Comparison of ENCODE assay signal across 19 cellular contexts in genomic region chr2:18701981-18702380, GRCh38.
A peak's percentile ranks its signal among the peaks of the same experiment; 100 is the strongest.
DNase-seq lines count a peak whose midpoint lies in the region; ATAC-seq and TF ChIP-seq lines count a peak whose summit lies in the region.
"Had no signal": no experiment of that assay in that cellular context is flagged by ENCODE, and none has a peak within 500 bp of the region (broad histone marks: within the 10 kb centered on the region; RNA-seq: fewer than 3 reads in every experiment).

No MANE protein-coding gene starts in this region.

- TF ChIP-seq CTCF in HFFc6 (IDR thresholded peaks at IDR 0.05) (no peak), brain microvascular endothelial cell (IDR thresholded peaks at IDR 0.05; ENCODE audit: low read depth, low read length, missing control alignments) (no peak), stomach (IDR thresholded peaks at IDR 0.05) (no peak)

- no peaks in the 10 kb centered on the region for H3K36me3 Mint-ChIP-seq in HFFc6 (ENCODE audit: low read depth)

- no peak for TF ChIP-seq EP300 in stomach (IDR thresholded peaks at IDR 0.05)

- H3K27me3 ChIP-seq in brain microvascular endothelial cell (replicated peaks) (no peaks in the 10 kb centered on the region), HAP-1 (ENCODE audit: low read depth) (no peaks in the 10 kb centered on the region; the same call in 1 of the 2 replicates), stomach (no peaks in the 10 kb centered on the region)

- no peaks in the 10 kb centered on the region for H3K9me3 ChIP-seq in HAP-1
- H3K9me3 ChIP-seq in stomach = no peaks in the 10 kb centered on the region

- no peak for ATAC-seq in GM21360 (IDR thresholded peaks at IDR 0.05; ENCODE audit: unreplicated experiment)
- ATAC-seq: GM12878; left ventricle myocardium superior; stimulated activated naive CD8-positive, alpha-beta T cell treated with anti-CD3 and anti-CD28 coated beads, Interleukin-15, amount 100 ng/mL, for 72 hours had no signal

- DNase-seq in A172 (ENCODE audit: low spot score) (peak; percentile 11), HFFc6 (peak; percentile 60), brain microvascular endothelial cell (peak; percentile 68), hepatic stellate cell (ENCODE audit: low spot score) (peak; percentile 12), HAP-1 (ENCODE audit: low spot score in 2 of 2) (no peak), NCI-H146 (lab: John Stamatoyannopoulos, UW) (no peak), stomach (no peak)
- DNase-seq: 8988T; amygdala; CD8-positive, alpha-beta memory T cell; Karpas-422; left ventricle myocardium superior; NCI-H1417 treated with DMSO at 0.1 percent for 48 hours; NCI-H2227 treated with DMSO at 0.1 percent for 48 hours; stimulated activated naive CD8-positive, alpha-beta T cell treated with anti-CD3 and anti-CD28 coated beads, Interleukin-15, amount 100 ng/mL, for 72 hours had no signal

- no peak overlapping the region for H3K4me3 Mint-ChIP-seq in HFFc6
- H3K4me3 Mint-ChIP-seq: CD8-positive, alpha-beta memory T cell; stimulated activated naive CD8-positive, alpha-beta T cell treated with anti-CD3 and anti-CD28 coated beads, Interleukin-15, amount 100 ng/mL, for 72 hours; T-helper 2 cell treated with Interferon-gamma antibody and Interleukin-4, amounts not matched to agents 5 μg/mL and 100 μg/mL, for 36 hours had no signal

- no peaks in the 10 kb centered on the region for H3K4me1 ChIP-seq in HAP-1
- no peaks in the 10 kb centered on the region for H3K4me1 ChIP-seq in stomach

- H3K27me3 Mint-ChIP-seq in HFFc6 (ENCODE audit: insufficient read depth) = no peaks in the 10 kb centered on the region; the same call in 1 of the 2 replicates
- H3K27me3 Mint-ChIP-seq: stimulated activated naive CD8-positive, alpha-beta T cell treated with anti-CD3 and anti-CD28 coated beads, Interleukin-15, amount 100 ng/mL, for 72 hours had no signal

- in situ Hi-C loops in brain microvascular endothelial cell (cut with HindIII; ENCODE audit: low pct_ligation_motif_present, low sequenced_read_pairs) (no loop called here), HAP-1 (cut with MboI; ENCODE audit: low sequenced_read_pairs) (no loop called here)

- H3K36me3 ChIP-seq in brain microvascular endothelial cell (replicated peaks) (no peaks in the 10 kb centered on the region), HAP-1 (replicated peaks) (no peaks in the 10 kb centered on the region), stomach (no peaks in the 10 kb centered on the region)

- no peak for TF ChIP-seq POLR2A in stomach (IDR thresholded peaks at IDR 0.05)

- no peak overlapping the region for H3K4me3 ChIP-seq in brain microvascular endothelial cell (ENCODE audit: low read depth, low read length)
- no peak overlapping the region for H3K4me3 ChIP-seq in HAP-1
- H3K4me3 ChIP-seq in stomach = no peak overlapping the region
- H3K4me3 ChIP-seq: coronary artery, GM12878 had no signal

- H3K27ac Mint-ChIP-seq in HFFc6 = 0 out of 2 replicates have a peak overlapping the region, but pooled peaks have one; percentile 3
- H3K27ac Mint-ChIP-seq: CD8-positive, alpha-beta memory T cell; stimulated activated naive CD8-positive, alpha-beta T cell treated with anti-CD3 and anti-CD28 coated beads, Interleukin-15, amount 100 ng/mL, for 72 hours; T-helper 2 cell treated with Interferon-gamma antibody and Interleukin-4, amounts not matched to agents 5 μg/mL and 100 μg/mL, for 36 hours had no signal

- H3K27ac ChIP-seq in brain microvascular endothelial cell (peak overlapping the region; percentile 31), stomach (no peak overlapping the region)
- H3K27ac ChIP-seq: coronary artery had no signal

- peaks cover 28% of the 10 kb centered on the region for H3K4me1 Mint-ChIP-seq in HFFc6 (ENCODE audit: low read depth)
- H3K4me1 Mint-ChIP-seq: CD8-positive, alpha-beta memory T cell; stimulated activated naive CD8-positive, alpha-beta T cell treated with anti-CD3 and anti-CD28 coated beads, Interleukin-15, amount 100 ng/mL, for 72 hours had no signal

- H3K9me3 Mint-ChIP-seq in HFFc6 = no peaks in the 10 kb centered on the region
- H3K9me3 Mint-ChIP-seq: T-helper 2 cell treated with Interferon-gamma antibody and Interleukin-4, amounts not matched to agents 5 μg/mL and 100 μg/mL, for 36 hours had no signal

- intact Hi-C loops in stomach (cut with DNase I; ENCODE audit: low total_unique reads) = no loop called here

Comparison
In these comparisons a context has a peak if more than half of its experiments do, and no peak if none do; other contexts are left out.
1. DNase-seq: peak in A172 (single experiment), HFFc6 (single experiment), brain microvascular endothelial cell (single experiment) and hepatic stellate cell (single experiment); none in HAP-1 (0 of 2), NCI-H146 (single experiment) and stomach (single experiment).